In the genomic region with DNA sequence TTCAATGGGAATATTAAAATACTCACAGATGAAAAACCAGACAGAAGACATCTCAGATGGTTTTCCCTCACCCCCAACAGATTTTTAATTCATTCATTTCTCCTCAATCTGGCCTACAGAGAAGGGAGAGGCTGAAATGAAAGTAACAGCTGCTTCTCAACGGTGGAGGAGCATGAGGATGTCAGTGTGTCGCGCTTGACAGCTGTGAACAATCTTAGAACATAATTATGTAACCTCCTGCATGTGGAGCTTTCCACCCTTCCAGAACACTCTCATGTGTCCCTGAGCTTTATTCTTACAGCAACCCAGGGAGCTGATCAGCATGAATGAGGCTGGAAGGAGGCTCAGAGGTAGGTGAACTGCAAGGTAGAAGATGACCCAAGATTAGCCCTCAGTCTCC, we compare ENCODE assay signal across 11 cellular contexts. TPM values are rescaled to one million over a fixed set of nuclear protein-coding genes. Genes with fewer than 3 reads are reported as not detected.
DNase-seq lines count a peak whose midpoint lies in the region; ATAC-seq and TF ChIP-seq lines count a peak whose summit lies in the region.
"Had no signal": no experiment of that assay in that cellular context is flagged by ENCODE, and none has a peak within 500 bp of the region (broad histone marks: within the 10 kb centered on the region; RNA-seq: fewer than 3 reads in every experiment).

No MANE protein-coding gene starts in this region.

- TF ChIP-seq EP300 in esophagus muscularis mucosa (IDR thresholded peaks at IDR 0.05): no peak

- intact Hi-C loops in vagina (cut with DNase I): no loop called here
- intact Hi-C loops in esophagus muscularis mucosa (cut with DNase I): no loop called here

- H3K4me3 Mint-ChIP-seq in activated naive CD8-positive, alpha-beta T cell treated with anti-CD3 and anti-CD28 coated beads, Interleukin-2, amount 10 ng/mL, durations not matched to agents 7 days and 5 days: no peak overlapping the region
- H3K4me3 Mint-ChIP-seq in activated naive CD8-positive, alpha-beta T cell treated with anti-CD3 and anti-CD28 coated beads, Interleukin-2, amount 50 U/mL, for 24 hours: no peak overlapping the region
- H3K4me3 Mint-ChIP-seq: activated T-cell treated with anti-CD3 and anti-CD28 coated beads, Interleukin-2, amount 50 U/mL, for 72 hours had no signal

- H3K4me1 ChIP-seq in vagina (peaks cover 24% of the 10 kb centered on the region), esophagus muscularis mucosa (peaks cover 10 to 53% (median 34%) of the 10 kb centered on the region in 4 donors)

- H3K4me1 Mint-ChIP-seq in activated naive CD8-positive, alpha-beta T cell treated with anti-CD3 and anti-CD28 coated beads, Interleukin-2, amount 10 ng/mL, durations not matched to agents 7 days and 5 days: peaks cover 20% of the 10 kb centered on the region
- H3K4me1 Mint-ChIP-seq in activated naive CD8-positive, alpha-beta T cell treated with anti-CD3 and anti-CD28 coated beads, Interleukin-2, amount 50 U/mL, for 24 hours: peaks cover 5% of the 10 kb centered on the region

- H3K9me3 Mint-ChIP-seq in activated naive CD8-positive, alpha-beta T cell treated with anti-CD3 and anti-CD28 coated beads, Interleukin-2, amount 10 ng/mL, durations not matched to agents 7 days and 5 days: no peaks in the 10 kb centered on the region
- H3K9me3 Mint-ChIP-seq in activated naive CD8-positive, alpha-beta T cell treated with anti-CD3 and anti-CD28 coated beads, Interleukin-2, amount 50 U/mL, for 24 hours: no peaks in the 10 kb centered on the region
- H3K9me3 Mint-ChIP-seq: activated T-cell treated with anti-CD3 and anti-CD28 coated beads, Interleukin-2, amount 50 U/mL, for 72 hours had no signal

- no peaks in the 10 kb centered on the region for H3K27me3 ChIP-seq in vagina
- H3K27me3 ChIP-seq in esophagus muscularis mucosa: no peaks in the 10 kb centered on the region
- H3K27me3 ChIP-seq: SJSA1 had no signal

- POLR2A ChIA-PET in activated naive CD8-positive, alpha-beta T cell treated with anti-CD3 and anti-CD28 coated beads, Interleukin-2, amount 10 ng/mL, durations not matched to agents 7 days and 5 days (lab: Charles Lee): no interaction called here

- TF ChIP-seq CTCF in vagina (IDR thresholded peaks at IDR 0.05) (no peak), esophagus muscularis mucosa (IDR thresholded peaks at IDR 0.05) (no peak)

- H3K36me3 ChIP-seq in vagina: no peaks in the 10 kb centered on the region
- no peaks in the 10 kb centered on the region for H3K36me3 ChIP-seq in esophagus muscularis mucosa

- H3K36me3 Mint-ChIP-seq in activated naive CD8-positive, alpha-beta T cell treated with anti-CD3 and anti-CD28 coated beads, Interleukin-2, amount 10 ng/mL, durations not matched to agents 7 days and 5 days: peaks cover 3% of the 10 kb centered on the region
- no peaks in the 10 kb centered on the region for H3K36me3 Mint-ChIP-seq in activated naive CD8-positive, alpha-beta T cell treated with anti-CD3 and anti-CD28 coated beads, Interleukin-2, amount 50 U/mL, for 24 hours (ENCODE audit: low read depth)

- H3K4me3 ChIP-seq in vagina (no peak overlapping the region), esophagus muscularis mucosa (no peak overlapping the region)
- H3K4me3 ChIP-seq: K562, SJSA1 had no signal

- H3K27ac ChIP-seq in angular gyrus (ENCODE audit: low read depth, low read length) (peak overlapping the region; percentile 18), vagina (peak overlapping the region; percentile 20), esophagus muscularis mucosa (replicated peaks in 1 of 4) (peak overlapping the region in 1 of 4 donors; percentile 17)
- H3K27ac ChIP-seq: SJSA1 had no signal

- no peak for ATAC-seq in activated naive CD8-positive, alpha-beta T cell treated with anti-CD3 and anti-CD28 coated beads, Interleukin-2, amount 10 ng/mL, durations not matched to agents 7 days and 5 days (ENCODE audit: low read depth)
- no peak for ATAC-seq in activated naive CD8-positive, alpha-beta T cell treated with anti-CD3 and anti-CD28 coated beads, Interleukin-2, amount 50 U/mL, for 24 hours
- peak; percentile 58 for ATAC-seq in HG02981 (IDR thresholded peaks at IDR 0.05; ENCODE audit: unreplicated experiment)
- ATAC-seq: activated T-cell treated with anti-CD3 and anti-CD28 coated beads, Interleukin-2, amount 50 U/mL, for 72 hours; K562 had no signal

- H3K27me3 Mint-ChIP-seq in activated naive CD8-positive, alpha-beta T cell treated with anti-CD3 and anti-CD28 coated beads, Interleukin-2, amount 10 ng/mL, durations not matched to agents 7 days and 5 days: no peaks in the 10 kb centered on the region
- H3K27me3 Mint-ChIP-seq in activated naive CD8-positive, alpha-beta T cell treated with anti-CD3 and anti-CD28 coated beads, Interleukin-2, amount 50 U/mL, for 24 hours: peaks cover 1% of the 10 kb centered on the region

- TF ChIP-seq POLR2A in vagina (IDR thresholded peaks at IDR 0.05) (no peak), esophagus muscularis mucosa (IDR thresholded peaks at IDR 0.05; ENCODE audit: low read depth) (no peak)

- peak overlapping the region; percentile 13 for H3K27ac Mint-ChIP-seq in activated naive CD8-positive, alpha-beta T cell treated with anti-CD3 and anti-CD28 coated beads, Interleukin-2, amount 10 ng/mL, durations not matched to agents 7 days and 5 days
- no peak overlapping the region for H3K27ac Mint-ChIP-seq in activated naive CD8-positive, alpha-beta T cell treated with anti-CD3 and anti-CD28 coated beads, Interleukin-2, amount 50 U/mL, for 24 hours
- H3K27ac Mint-ChIP-seq: activated T-cell treated with anti-CD3 and anti-CD28 coated beads, Interleukin-2, amount 50 U/mL, for 72 hours had no signal

- DNase-seq in activated naive CD8-positive, alpha-beta T cell treated with anti-CD3 and anti-CD28 coated beads, Interleukin-2, amount 10 ng/mL, durations not matched to agents 7 days and 5 days: no peak
- no peak for DNase-seq in activated naive CD8-positive, alpha-beta T cell treated with anti-CD3 and anti-CD28 coated beads, Interleukin-2, amount 50 U/mL, for 24 hours
- DNase-seq in vagina (ENCODE audit: extremely low spot score in 2 of 2) (no peak), cerebellar nuclear complex (lab: John Stamatoyannopoulos, UW) (no peak), esophagus muscularis mucosa (ENCODE audit: extremely low spot score) (no peak)
- no peak for DNase-seq in stimulated activated CD4-positive, alpha-beta T cell treated with anti-CD3 and anti-CD28 coated beads, Interleukin-4, amount 100 ng/mL, for 1 hour
- DNase-seq: activated T-cell treated with anti-CD3 and anti-CD28 coated beads, Interleukin-2, amount 50 U/mL, for 72 hours had no signal

- WGBS in esophagus muscularis mucosa: 59% methylated on average over 3 of the region's 3 CpGs

- no peaks in the 10 kb centered on the region for H3K9me3 ChIP-seq in vagina
- no peaks in the 10 kb centered on the region for H3K9me3 ChIP-seq in esophagus muscularis mucosa
- H3K9me3 ChIP-seq: SJSA1 had no signal

RNA-seq across cellular contexts. Expression of a gene that starts 52.7 kb away (rescaled TPM):
- total RNA-seq in activated naive CD8-positive, alpha-beta T cell treated with anti-CD3 and anti-CD28 coated beads, Interleukin-2, amount 10 ng/mL, durations not matched to agents 7 days and 5 days: 1 to 10 TPM; 4.3 to 5.3 TPM
- total RNA-seq in vagina: 5.6 TPM
- 10 to 100 TPM in 1 of 4 donors, 1 to 10 TPM in 3; 5.4 to 11.5 (median 8.2) TPM for total RNA-seq in esophagus muscularis mucosa
- total RNA-seq: K562 had no signal
